In the genomic region with DNA sequence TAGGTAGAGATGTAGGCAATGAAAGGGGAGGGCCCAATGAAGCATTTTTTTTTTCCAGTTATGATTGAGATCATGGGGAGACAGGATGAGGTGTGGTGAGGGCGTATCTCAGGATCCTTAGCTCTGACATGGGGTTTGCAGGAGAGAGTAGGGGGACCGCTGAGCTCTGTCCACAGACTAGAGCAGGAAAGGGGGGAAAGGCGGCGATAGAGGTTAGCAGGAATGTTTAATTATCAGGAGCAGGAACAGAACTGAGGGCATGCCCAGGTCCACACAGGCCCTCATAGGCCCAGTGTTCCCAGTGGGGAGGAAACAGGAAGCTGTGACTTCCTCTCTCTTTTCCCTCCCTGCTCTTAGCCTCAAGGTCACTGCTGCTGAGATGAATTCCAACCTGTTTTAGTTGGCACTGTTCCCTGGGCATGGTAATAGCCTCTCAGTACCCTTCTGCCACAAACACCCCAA, we compare ENCODE assay signal across 8 cellular contexts. TPM values are rescaled to one million over a fixed set of nuclear protein-coding genes. Genes with fewer than 3 reads are reported as not detected.
DNase-seq lines count a peak whose midpoint lies in the region; ATAC-seq and FAIRE-seq lines count a peak whose summit lies in the region.

No MANE protein-coding gene starts in this region.

- no peaks in the 10 kb centered on the region for H3K9me3 Mint-ChIP-seq in naive B cell

- no peaks in the 10 kb centered on the region for H3K27me3 Mint-ChIP-seq in naive B cell

- peak; percentile 22 for DNase-seq in NCI-H2196 (lab: John Stamatoyannopoulos, UW; ENCODE audit: unreplicated experiment)
- no peak for DNase-seq in NCI-H2196 treated with DMSO at 0.1 percent for 48 hours (lab: John Stamatoyannopoulos, UW; ENCODE audit: unreplicated experiment)
- peak; percentile 68 for DNase-seq in RPMI8226
- DNase-seq in dermis blood vessel endothelial cell = peak; percentile 81
- DNase-seq in naive B cell = no peak
- DNase-seq in frontal cortex (ENCODE audit: low spot score in 2 of 2) = no peak
- DNase-seq in urothelium cell line (ENCODE audit: low spot score) = no peak

- H3K4me1 Mint-ChIP-seq in naive B cell = peaks cover 52 to 71% (median 62%) of the 10 kb centered on the region in 3 donors

- peak overlapping the region in 7 of 8 donors; percentile 17 to 89 (median 38) for H3K4me3 Mint-ChIP-seq in naive B cell

- H3K36me3 Mint-ChIP-seq in naive B cell = no peaks in the 10 kb centered on the region

- peak overlapping the region; percentile 60 to 91 (median 87) for H3K27ac Mint-ChIP-seq in naive B cell

- FAIRE-seq in frontal cortex (lab: Jason Lieb, UNC) (no peak), urothelium cell line (lab: Jason Lieb, UNC) (no peak)

- no peak for ATAC-seq in naive B cell (ENCODE audit: low read depth in 2 of 2)
- ATAC-seq in HG03571 (IDR thresholded peaks at IDR 0.05; ENCODE audit: unreplicated experiment) = no peak

RNA-seq across cellular contexts. Expression of gene RXFP4, which starts 0.9 kb away (rescaled TPM):
- total RNA-seq in dermis blood vessel endothelial cell = 0.19 TPM in 1 of 2 replicates, not detected in the other
- 1 to 10 TPM in 1 of 6 donors, under 1 TPM in 2, not detected in 3; 0.21 to 1.2 (median 0.36) TPM for polyA plus RNA-seq in naive B cell (ENCODE audit: low read depth in 6 of 6)
- total RNA-seq in frontal cortex = not detected

RNA-seq across cellular contexts. Expression of gene KHDC4, which starts 6.3 kb away (rescaled TPM):
- total RNA-seq in dermis blood vessel endothelial cell (25.7 and 32.8 TPM in 2 replicates), frontal cortex (30.6 TPM)
- 10 to 100 TPM in 1 of 6 donors, 1 to 10 TPM in 5; 5.5 to 10.7 (median 7.2) TPM for polyA plus RNA-seq in naive B cell (ENCODE audit: low read depth in 6 of 6)

RNA-seq across cellular contexts. Expression of gene RIT1, which starts 29.4 kb away (rescaled TPM):
- total RNA-seq in dermis blood vessel endothelial cell (59.4 and 60.6 TPM in 2 replicates), frontal cortex (33.8 TPM)
- polyA plus RNA-seq in naive B cell (ENCODE audit: low read depth in 6 of 6) = 10 to 100 TPM in 5 of 6 donors, 1 to 10 TPM in 1; 5.2 to 30.0 (median 20.9) TPM

RNA-seq across cellular contexts. Expression of gene ARHGEF2, which starts 37.8 kb away (rescaled TPM):
- total RNA-seq in dermis blood vessel endothelial cell (101 and 147 TPM in 2 replicates), frontal cortex (99.5 TPM)
- 10 to 100 TPM in 5 of 6 donors, 1 to 10 TPM in 1; 6.9 to 48.4 (median 27.7) TPM for polyA plus RNA-seq in naive B cell (ENCODE audit: low read depth in 6 of 6)

Comparison
In these comparisons a context has a peak if more than half of its experiments do, and no peak if none do; other contexts are left out.
1. DNase-seq: peak in NCI-H2196 (single experiment), RPMI8226 (single experiment) and dermis blood vessel endothelial cell (single experiment); none in NCI-H2196 treated with DMSO at 0.1 percent for 48 hours (single experiment), naive B cell (single experiment), frontal cortex (0 of 2) and urothelium cell line (single experiment).